ENCODE assay signal across 1 cellular context in genomic region chr1:67355745-67356424, GRCh38.
TF ChIP-seq lines count a peak whose summit lies in the region.

No MANE protein-coding gene starts in this region.

TF ChIP-seq in K562, 482 proteins besides CTCF, POLR2A, EP300 and RAD21 (continued from another document and continues in another):
- TF ChIP-seq HBP1 (CRISPR knock-in tag; IDR thresholded peaks at IDR 0.05) (no peak), STAT5B (CRISPR knock-in tag; IDR thresholded peaks at IDR 0.05) (no peak), RNF2 (IDR thresholded peaks at IDR 0.05) (no peak), ZBTB43 (CRISPR knock-in tag; IDR thresholded peaks at IDR 0.05) (no peak), ZNF174 (CRISPR knock-in tag; IDR thresholded peaks at IDR 0.05) (no peak), USF1 (CRISPR knock-in tag; IDR thresholded peaks at IDR 0.05) (no peak), ZNF507 (tag; conservative IDR thresholded peaks at IDR 0.05) (no peak), RFX1 (IDR thresholded peaks at IDR 0.05) (no peak), FOXA3 (CRISPR knock-in tag; conservative IDR thresholded peaks at IDR 0.05 in 1 of 2, IDR thresholded peaks at IDR 0.05 in 1 of 2) (no peak), ZNF707 (CRISPR knock-in tag; conservative IDR thresholded peaks at IDR 0.05) (no peak), FIP1L1 (IDR thresholded peaks at IDR 0.05; ENCODE audit: low read depth, low read length, poor library complexity, severe bottlenecking) (no peak), NR4A1 (CRISPR knock-in tag; IDR thresholded peaks at IDR 0.05) (no peak), NR4A1 (tag; IDR thresholded peaks at IDR 0.05) (no peak), SRSF9 (IDR thresholded peaks at IDR 0.05; ENCODE audit: borderline replicate concordance, low read depth, low read length) (no peak), CBFA2T2 (conservative IDR thresholded peaks at IDR 0.05) (peak; percentile 83), CHAMP1 (IDR thresholded peaks at IDR 0.05) (peak; percentile 35; the same call in 1 of the 2 replicates), SMARCA4 (IDR thresholded peaks at IDR 0.05) (peak; percentile 92), STAT6 (CRISPR knock-in tag; IDR thresholded peaks at IDR 0.05) (no peak), E2F8 (IDR thresholded peaks at IDR 0.05; ENCODE audit: low read depth, partially characterized antibody) (no peak), TCF7 (IDR thresholded peaks at IDR 0.05; ENCODE audit: borderline replicate concordance) (no peak), FOXK1 (CRISPR knock-in tag; IDR thresholded peaks at IDR 0.05; ENCODE audit: borderline replicate concordance) (no peak), IRF2 (CRISPR knock-in tag; IDR thresholded peaks at IDR 0.05) (no peak), BCOR (IDR thresholded peaks at IDR 0.05) (no peak), ZFP91 (CRISPR knock-in tag; IDR thresholded peaks at IDR 0.05) (no peak), ZC3H11A (IDR thresholded peaks at IDR 0.05; ENCODE audit: low read depth, low read length) (no peak), ZNF764 (CRISPR knock-in tag; IDR thresholded peaks at IDR 0.05; ENCODE audit: low read depth) (no peak), LARP7 (IDR thresholded peaks at IDR 0.05) (no peak), HNRNPH1 (optimal IDR thresholded peaks at IDR 0.05; ENCODE audit: low read depth, low read length) (no peak), EWSR1 (IDR thresholded peaks at IDR 0.05; ENCODE audit: borderline replicate concordance, low read depth, partially characterized antibody) (no peak), HOMEZ (CRISPR knock-in tag; IDR thresholded peaks at IDR 0.05) (no peak), KAT2B (IDR thresholded peaks at IDR 0.05; ENCODE audit: low read depth, low read length) (no peak), CTCFL (IDR thresholded peaks at IDR 0.05; ENCODE audit: borderline replicate concordance, insufficient read depth, low read depth, low read length, poor library complexity, severe bottlenecking) (no peak), ZEB2 (IDR thresholded peaks at IDR 0.05) (peak; percentile 41; the same call in 1 of the 2 replicates), PPARD (CRISPR knock-in tag; IDR thresholded peaks at IDR 0.05) (no peak), MBD2 (IDR thresholded peaks at IDR 0.05; ENCODE audit: borderline replicate concordance, low read depth) (0 out of 2 replicates have a peak, but pooled peaks have one; percentile 34), CBFA2T3 (IDR thresholded peaks at IDR 0.05) (peak; percentile 91), NEUROD1 (IDR thresholded peaks at IDR 0.05; ENCODE audit: borderline replicate concordance, low read depth, low read length, partially characterized antibody) (peak; percentile 16), TAL1 (IDR thresholded peaks at IDR 0.05) (peak; percentile 89), NFIX (CRISPR knock-in tag; IDR thresholded peaks at IDR 0.05; ENCODE audit: low read depth) (no peak), TCF3 (CRISPR knock-in tag; IDR thresholded peaks at IDR 0.05) (peak; percentile 95), CTBP1 (IDR thresholded peaks at IDR 0.05; ENCODE audit: borderline replicate concordance) (peak; percentile 95), TAF7 (tag; IDR thresholded peaks at IDR 0.05) (no peak), NR2F6 (CRISPR knock-in tag; IDR thresholded peaks at IDR 0.05) (no peak), CHD2 (IDR thresholded peaks at IDR 0.05; ENCODE audit: low read depth, low read length) (no peak), CREM (IDR thresholded peaks at IDR 0.05; ENCODE audit: low read depth) (peak; percentile 29; the same call in 1 of the 2 replicates)
